ENCODE assay signal across 7 cellular contexts in genomic region chr7:135645296-135645904, GRCh38. TPM values are rescaled to one million over a fixed set of nuclear protein-coding genes. Genes with fewer than 3 reads are reported as not detected.
DNase-seq lines count a peak whose midpoint lies in the region; ATAC-seq and TF ChIP-seq lines count a peak whose summit lies in the region.

No MANE protein-coding gene starts in this region.

- peak; percentile 43 for DNase-seq in G401 (ENCODE audit: low spot score)
- DNase-seq in dermis microvascular lymphatic vessel endothelial cell (ENCODE audit: low read depth in 2 of 2): peak; percentile 30 to 63
- DNase-seq in middle frontal gyrus (ENCODE audit: extremely low spot score, low spot score): peak; percentile 50
- no peak for DNase-seq in NCI-H226

- no peak overlapping the region for H2AFZ ChIP-seq in OCI-LY3 (ENCODE audit: low read depth, low read length)

- H3K4me2 ChIP-seq in OCI-LY3 (ENCODE audit: low read length): no peak overlapping the region

- peak; percentile 63 for TF ChIP-seq CTCF in OCI-LY3 (IDR thresholded peaks at IDR 0.05; ENCODE audit: low read depth, low read length)

- no peaks in the 10 kb centered on the region for H3K9me3 ChIP-seq in OCI-LY3 (ENCODE audit: insufficient read depth, low read length)

- H3K9ac ChIP-seq in OCI-LY3 (ENCODE audit: low read length): no peak overlapping the region

- no peak overlapping the region for H3K4me3 ChIP-seq in OCI-LY3 (ENCODE audit: low read length)

- no peak overlapping the region for H3K27ac ChIP-seq in OCI-LY3 (ENCODE audit: low read length)

- H3K27me3 ChIP-seq in OCI-LY3 (ENCODE audit: low read depth, low read length): no peaks in the 10 kb centered on the region

- no peaks in the 10 kb centered on the region for H3K4me1 ChIP-seq in OCI-LY3 (ENCODE audit: low read length)

- H3K36me3 ChIP-seq in OCI-LY3 (replicated peaks; ENCODE audit: low read depth, low read length): peaks cover 62% of the 10 kb centered on the region

- ATAC-seq in HG02678 (IDR thresholded peaks at IDR 0.05; ENCODE audit: unreplicated experiment) (peak; percentile 50), GM19452 (IDR thresholded peaks at IDR 0.05; ENCODE audit: unreplicated experiment) (no peak)

- in situ Hi-C loops in G401 (cut with HindIII; ENCODE audit: low sequenced_read_pairs): no loop called here

- no peaks in the 10 kb centered on the region for H3K79me2 ChIP-seq in OCI-LY3 (ENCODE audit: low read length)

- H4K20me1 ChIP-seq in OCI-LY3 (ENCODE audit: insufficient read depth, low read length): no peaks in the 10 kb centered on the region

RNA-seq across cellular contexts. Expression of gene STMP1, which starts 16.9 kb away (rescaled TPM):
- 20.1 and 34.1 TPM in 2 replicates for total RNA-seq in G401 (2014; rRNA removed; shearing (Covaris generic))
- 5.3 and 5.7 TPM in 2 replicates for total RNA-seq in dermis microvascular lymphatic vessel endothelial cell
